ENCODE assay signal across 8 cellular contexts in genomic region chr17:29565643-29566472, GRCh38. TPM values are rescaled to one million over a fixed set of nuclear protein-coding genes. Genes with fewer than 3 reads are reported as not detected.
A peak's percentile ranks its signal among the peaks of the same experiment; 100 is the strongest.
DNase-seq lines count a peak whose midpoint lies in the region; ATAC-seq and TF ChIP-seq lines count a peak whose summit lies in the region.

No MANE protein-coding gene starts in this region.

- peaks cover 11% of the 10 kb centered on the region for H3K4me1 Mint-ChIP-seq in WTC11

- H3K36me3 Mint-ChIP-seq in WTC11, result no peaks in the 10 kb centered on the region

- CTCF ChIA-PET in WTC11 (lab: Charles Lee), result interaction anchor here (0.6 to 11.4 kb wide), 16 partner anchors 10 to 314 kb away, joined by 3 to 112 read pairs (median 6); partner anchors contain the start of genes ANKRD13B, CORO6 and TAOK1

- 10% methylated on average over 55 of the region's 55 CpGs for WGBS in ectodermal cell, 2 experiments
- WGBS in thymus, result 13% methylated on average over 55 of the region's 55 CpGs

- H3K27me3 Mint-ChIP-seq in WTC11 (ENCODE audit: low read depth), result peaks cover 46% of the 10 kb centered on the region

- ATAC-seq in WTC11 (peak; percentile 22), mucosa of descending colon (peak; percentile 50)

- peaks cover 55% of the 10 kb centered on the region for H3K27me3 ChIP-seq in ectodermal cell (ENCODE audit: control insufficient read depth, insufficient read depth, low read length, poor library complexity, severe bottlenecking)
- peaks cover 12% of the 10 kb centered on the region for H3K27me3 ChIP-seq in thymus (ENCODE audit: control insufficient read depth, insufficient read depth)

- peaks cover 9% of the 10 kb centered on the region for H3K4me1 ChIP-seq in ectodermal cell (ENCODE audit: control insufficient read depth, insufficient read depth, low read length)
- H3K4me1 ChIP-seq in mucosa of descending colon (ENCODE audit: low read depth), result peaks cover 24% of the 10 kb centered on the region
- H3K4me1 ChIP-seq in thymus (ENCODE audit: control insufficient read depth, insufficient read depth, low read length), result peaks cover 18% of the 10 kb centered on the region

- H3K36me3 ChIP-seq in ectodermal cell (ENCODE audit: control insufficient read depth, insufficient read depth, low read length) (no peaks in the 10 kb centered on the region), mucosa of descending colon (ENCODE audit: low read depth) (no peaks in the 10 kb centered on the region), thymus (ENCODE audit: control insufficient read depth, insufficient read depth) (peaks cover 11% of the 10 kb centered on the region)

- no peak for TF ChIP-seq CTCF in WTC11 (IDR thresholded peaks at IDR 0.05)
- no peak for TF ChIP-seq CTCF in mucosa of descending colon (IDR thresholded peaks at IDR 0.05)

- DNase-seq in NCI-H1694 treated with DMSO at 0.1 percent for 48 hours (lab: John Stamatoyannopoulos, UW) (peak; percentile 33), NCI-H1694 (lab: John Stamatoyannopoulos, UW) (no peak), NCI-H1436 (lab: John Stamatoyannopoulos, UW) (peak; percentile 81), WTC11 (ENCODE audit: low spot score) (peak; percentile 76), mucosa of descending colon (peak; percentile 69 to 85 (median 82)), NCI-H446 (lab: John Stamatoyannopoulos, UW) (no peak)

- H3K27ac ChIP-seq in ectodermal cell (ENCODE audit: insufficient read depth, low read depth, low read length, poor library complexity, severe bottlenecking) (no peak overlapping the region), thymus (ENCODE audit: low read depth) (peak overlapping the region; percentile 36)

- H3K9me3 ChIP-seq in ectodermal cell (ENCODE audit: control insufficient read depth, low read length), result no peaks in the 10 kb centered on the region
- no peaks in the 10 kb centered on the region for H3K9me3 ChIP-seq in mucosa of descending colon
- no peaks in the 10 kb centered on the region for H3K9me3 ChIP-seq in thymus (ENCODE audit: control insufficient read depth)

- intact Hi-C loops in mucosa of descending colon (cut with DNase I, micrococcal nuclease), result no loop called here

- no peaks in the 10 kb centered on the region for H3K9me3 Mint-ChIP-seq in WTC11

- POLR2A ChIA-PET in WTC11 (lab: Charles Lee), result interaction anchor here (1.4 kb wide), 1 partner anchor 27 kb away, joined by 3 read pairs; the partner anchor contains the start of gene ANKRD13B

- H3K4me3 ChIP-seq in ectodermal cell (ENCODE audit: insufficient read depth, low read depth, low read length) (peak overlapping the region; percentile 87), mucosa of descending colon (peak overlapping the region; percentile 40), thymus (ENCODE audit: low read length) (peak overlapping the region; percentile 74)

- no peak overlapping the region for H3K27ac Mint-ChIP-seq in WTC11

- H3K4me3 Mint-ChIP-seq in WTC11, result peak overlapping the region; percentile 79

TF ChIP-seq in WTC11, 78 proteins besides CTCF, POLR2A, EP300 and RAD21 (continues in another document):
- no peak for TF ChIP-seq ZMAT4 (CRISPR knock-in tag; IDR thresholded peaks at IDR 0.05)
- TF ChIP-seq ZNF232 (CRISPR knock-in tag; IDR thresholded peaks at IDR 0.05), result no peak
- TF ChIP-seq MAX (CRISPR knock-in tag; IDR thresholded peaks at IDR 0.05), result peak; percentile 32; the same call in 1 of the 2 replicates
- TF ChIP-seq CDX4 (CRISPR knock-in tag; IDR thresholded peaks at IDR 0.05; ENCODE audit: borderline replicate concordance), result no peak
- TF ChIP-seq ARID4B (CRISPR knock-in tag; IDR thresholded peaks at IDR 0.05; ENCODE audit: borderline replicate concordance), result 0 out of 2 replicates have a peak, but pooled peaks have one; percentile 54
- no peak for TF ChIP-seq ZNF263 (CRISPR knock-in tag; IDR thresholded peaks at IDR 0.05; ENCODE audit: low read depth)
- TF ChIP-seq RELA (CRISPR knock-in tag; IDR thresholded peaks at IDR 0.05; ENCODE audit: borderline replicate concordance), result 0 out of 2 replicates have a peak, but pooled peaks have one; percentile 67
- TF ChIP-seq MYBL2 (CRISPR knock-in tag; IDR thresholded peaks at IDR 0.05), result 0 out of 2 replicates have a peak, but pooled peaks have one; percentile 59

RNA-seq across cellular contexts. Expression of gene ABHD15, which starts 1.0 kb away (rescaled TPM):
- total RNA-seq in WTC11 (2021), result 2.6 to 3.3 TPM (median 2.8 TPM) in 3 replicates
- 2.0 TPM for polyA plus RNA-seq in ectodermal cell (2013, experiment 1 of 4)
- 1.3 TPM for polyA plus RNA-seq in ectodermal cell (2013, experiment 2 of 4)
- polyA plus RNA-seq in ectodermal cell (2013, experiment 3 of 4), result 1.1 TPM
- polyA plus RNA-seq in ectodermal cell (2013, experiment 4 of 4), result 1.3 TPM
- total RNA-seq in mucosa of descending colon, result 10 to 100 TPM; 12.9 to 19.5 (median 13.6) TPM
- polyA plus RNA-seq in thymus, result 7.8 TPM

RNA-seq across cellular contexts. Expression of gene TP53I13, which starts 2.6 kb away (rescaled TPM):
- total RNA-seq in WTC11 (2021) (33.1 to 41.9 TPM (median 36.7 TPM) in 3 replicates), mucosa of descending colon (10 to 100 TPM; 43.9 to 75.4 (median 46.9) TPM)
- polyA plus RNA-seq in ectodermal cell (2013, experiment 1 of 4), result 24.8 TPM
- polyA plus RNA-seq in ectodermal cell (2013, experiment 2 of 4), result 23.0 TPM
- 24.5 TPM for polyA plus RNA-seq in ectodermal cell (2013, experiment 3 of 4)
- 30.6 TPM for polyA plus RNA-seq in ectodermal cell (2013, experiment 4 of 4)
- 98.2 TPM for polyA plus RNA-seq in thymus

RNA-seq across cellular contexts. Expression of gene GIT1, which starts 23.6 kb away (rescaled TPM):
- total RNA-seq in WTC11 (2021) (43.9 to 66.9 TPM (median 45.0 TPM) in 3 replicates), mucosa of descending colon (10 to 100 TPM; 28.6 to 41.0 (median 37.2) TPM)
- 70.2 TPM for polyA plus RNA-seq in ectodermal cell (2013, experiment 1 of 4)
- polyA plus RNA-seq in ectodermal cell (2013, experiment 2 of 4), result 58.0 TPM
- 53.3 TPM for polyA plus RNA-seq in ectodermal cell (2013, experiment 3 of 4)
- 54.0 TPM for polyA plus RNA-seq in ectodermal cell (2013, experiment 4 of 4)
- 33.7 TPM for polyA plus RNA-seq in thymus

RNA-seq across cellular contexts. Expression of gene ANKRD13B, which starts 27.1 kb away (rescaled TPM):
- 29.8 to 45.5 TPM (median 32.2 TPM) in 3 replicates for total RNA-seq in WTC11 (2021)
- polyA plus RNA-seq in ectodermal cell (2013, experiment 1 of 4), result 20.8 TPM
- polyA plus RNA-seq in ectodermal cell (2013, experiment 2 of 4), result 13.3 TPM
- 16.9 TPM for polyA plus RNA-seq in ectodermal cell (2013, experiment 3 of 4)
- 17.1 TPM for polyA plus RNA-seq in ectodermal cell (2013, experiment 4 of 4)
- 10 to 100 TPM in 1 of 3 donors, 1 to 10 TPM in 2; 2.2 to 11.2 (median 3.3) TPM for total RNA-seq in mucosa of descending colon
- polyA plus RNA-seq in thymus, result 2.2 TPM

RNA-seq across cellular contexts. Expression of gene CORO6, which starts 56.9 kb away (rescaled TPM):
- total RNA-seq in WTC11 (2021), result 6.4 to 8.9 TPM (median 7.5 TPM) in 3 replicates
- polyA plus RNA-seq in ectodermal cell (2013, experiment 1 of 4), result 5.9 TPM
- polyA plus RNA-seq in ectodermal cell (2013, experiment 2 of 4), result 3.9 TPM
- 5.7 TPM for polyA plus RNA-seq in ectodermal cell (2013, experiment 3 of 4)
- polyA plus RNA-seq in ectodermal cell (2013, experiment 4 of 4), result 5.9 TPM
- total RNA-seq in mucosa of descending colon, result 10 to 100 TPM in 1 of 3 donors, 1 to 10 TPM in 2; 1.2 to 21.3 (median 2.5) TPM
- 17.0 TPM for polyA plus RNA-seq in thymus

Comparison
In these comparisons a context has a peak if more than half of its experiments do, and no peak if none do; other contexts are left out.
1. DNase-seq: peak in NCI-H1694 treated with DMSO at 0.1 percent for 48 hours (single experiment), NCI-H1436 (single experiment), WTC11 (single experiment) and mucosa of descending colon (3 of 3); none in NCI-H1694 (single experiment) and NCI-H446 (0 of 2).
2. Peak in every context shown above with its lines, with median percentiles within 50 percentile points of each other: H3K4me3 ChIP-seq.